3 cellular contexts compared by ENCODE assay signal in the genomic region with DNA sequence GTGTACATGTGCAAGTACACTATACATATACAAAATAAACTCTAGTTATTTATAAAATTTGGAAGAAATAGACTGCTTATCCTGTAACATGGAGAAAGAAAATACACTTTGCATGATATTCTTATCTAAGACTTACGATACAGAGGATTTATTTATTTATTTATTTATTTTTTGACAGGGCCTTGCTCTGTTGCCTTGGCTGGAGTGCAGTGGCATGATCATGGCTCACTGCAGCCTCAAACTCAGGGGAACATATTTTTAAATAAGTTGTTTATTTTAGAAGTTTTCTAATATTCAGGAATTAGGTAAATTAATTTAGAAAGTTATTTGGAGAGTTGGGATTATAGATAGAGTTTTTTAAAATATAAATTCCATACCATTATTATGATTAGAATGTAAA.
"Had no signal": no experiment of that assay in that cellular context is flagged by ENCODE, and none has a peak within 500 bp of the region (broad histone marks: within the 10 kb centered on the region; RNA-seq: fewer than 3 reads in every experiment).

No MANE protein-coding gene starts in this region.

- DNase-seq: GDM1, GF-D8 had no signal

- ATAC-seq: GM12878 had no signal

- H3K4me3 ChIP-seq: GM12878 had no signal
